In genomic region chr7:80413395-80413955, GRCh38 we compare ENCODE assay signal across 28 cellular contexts.
"Had no signal": no experiment of that assay in that cellular context is flagged by ENCODE, and none has a peak within 500 bp of the region (broad histone marks: within the 10 kb centered on the region; RNA-seq: fewer than 3 reads in every experiment).

No MANE protein-coding gene starts in this region.

- H3K27me3 Mint-ChIP-seq: activated B cell treated with CpG ODN at 0.5 μM for 24 hours; activated CD4-positive, alpha-beta T cell treated with anti-CD3 and anti-CD28 coated beads, Interleukin-2, amount 10 ng/mL, durations not matched to agents 24 days and 14 days; activated naive CD8-positive, alpha-beta T cell treated with anti-CD3 and anti-CD28 coated beads, Interleukin-2, amount 50 U/mL, for 24 hours; central memory CD8-positive, alpha-beta T cell; T-helper 17 cell had no signal

- H3K27ac ChIP-seq: ascending aorta, body of pancreas, Peyer's patch, RWPE1, SJSA1 had no signal

- H3K4me1 ChIP-seq: ascending aorta, body of pancreas, Peyer's patch, SJSA1 had no signal

- DNase-seq: activated B cell treated with CpG ODN at 0.5 μM for 24 hours; activated CD4-positive, alpha-beta T cell treated with anti-CD3 and anti-CD28 coated beads for 1 hour; activated CD4-positive, alpha-beta T cell treated with anti-CD3 and anti-CD28 coated beads, Interleukin-2, amount 10 ng/mL, durations not matched to agents 24 days and 14 days; activated CD4-positive, alpha-beta T cell treated with anti-CD3 and anti-CD28 coated beads, Interleukin-2, amount 50 U/mL, for 48 hours; activated effector memory CD4-positive, alpha-beta T cell treated with anti-CD3 and anti-CD28 coated beads, Interleukin-2, amount 50 U/mL, for 16 hours; activated naive CD4-positive, alpha-beta T cell treated with Interleukin-2 at 50 U/mL for 16 hours; activated naive CD8-positive, alpha-beta T cell treated with anti-CD3 and anti-CD28 coated beads, Interleukin-2, amount 50 U/mL, for 24 hours; activated T-cell treated with anti-CD3 and anti-CD28 coated beads, Interleukin-2, amount 50 U/mL, for 4 hours; amniotic stem cell; body of pancreas; MG63; MV-4-11; NCI-H1092 treated with DMSO at 0.1 percent for 48 hours; NCI-H1417 treated with DMSO at 0.1 percent for 48 hours; NCI-H1694 treated with DMSO at 0.1 percent for 48 hours; NCI-H2029 treated with DMSO at 0.1 percent for 48 hours; NCI-H2171; NCI-H2227 treated with DMSO at 0.1 percent for 48 hours; NCI-H526; Peyer's patch; SHP77; T-helper 17 cell; T1000 had no signal

- H3K36me3 Mint-ChIP-seq: activated naive CD4-positive, alpha-beta T cell treated with anti-CD3 and anti-CD28 coated beads, Interleukin-2, amount 50 U/mL, for 72 hours had no signal

- ATAC-seq: activated naive CD8-positive, alpha-beta T cell treated with anti-CD3 and anti-CD28 coated beads, Interleukin-2, amount 50 U/mL, for 24 hours; body of pancreas; T-helper 17 cell had no signal

- H3K36me3 ChIP-seq: ascending aorta, MG63, Peyer's patch, SJSA1 had no signal

- H3K4me3 ChIP-seq: ascending aorta, body of pancreas, MG63, Peyer's patch, SJSA1 had no signal

- H3K27ac Mint-ChIP-seq: activated B cell treated with CpG ODN at 0.5 μM for 24 hours; activated CD4-positive, alpha-beta T cell treated with anti-CD3 and anti-CD28 coated beads, Interleukin-2, amount 10 ng/mL, durations not matched to agents 24 days and 14 days; activated naive CD8-positive, alpha-beta T cell treated with anti-CD3 and anti-CD28 coated beads, Interleukin-2, amount 50 U/mL, for 24 hours; T-helper 17 cell had no signal

- H3K9me3 Mint-ChIP-seq: activated B cell treated with CpG ODN at 0.5 μM for 24 hours; activated CD4-positive, alpha-beta T cell treated with anti-CD3 and anti-CD28 coated beads, Interleukin-2, amount 10 ng/mL, durations not matched to agents 24 days and 14 days; activated naive CD4-positive, alpha-beta T cell treated with anti-CD3 and anti-CD28 coated beads, Interleukin-2, amount 50 U/mL, for 72 hours; activated naive CD8-positive, alpha-beta T cell treated with anti-CD3 and anti-CD28 coated beads, Interleukin-2, amount 50 U/mL, for 24 hours; activated T-cell treated with anti-CD3 and anti-CD28 coated beads, Interleukin-2, amount 50 U/mL, for 4 hours; central memory CD8-positive, alpha-beta T cell had no signal

- H3K4me1 Mint-ChIP-seq: activated B cell treated with CpG ODN at 0.5 μM for 24 hours; activated CD4-positive, alpha-beta T cell treated with anti-CD3 and anti-CD28 coated beads, Interleukin-2, amount 10 ng/mL, durations not matched to agents 24 days and 14 days; activated naive CD8-positive, alpha-beta T cell treated with anti-CD3 and anti-CD28 coated beads, Interleukin-2, amount 50 U/mL, for 24 hours; central memory CD8-positive, alpha-beta T cell; T-helper 17 cell had no signal

- H3K9me3 ChIP-seq: ascending aorta, body of pancreas, MG63, Peyer's patch, SJSA1 had no signal

- H3K4me3 Mint-ChIP-seq: activated B cell treated with CpG ODN at 0.5 μM for 24 hours; activated CD4-positive, alpha-beta T cell treated with anti-CD3 and anti-CD28 coated beads, Interleukin-2, amount 10 ng/mL, durations not matched to agents 24 days and 14 days; activated naive CD8-positive, alpha-beta T cell treated with anti-CD3 and anti-CD28 coated beads, Interleukin-2, amount 50 U/mL, for 24 hours; activated T-cell treated with anti-CD3 and anti-CD28 coated beads, Interleukin-2, amount 50 U/mL, for 4 hours; central memory CD8-positive, alpha-beta T cell; T-helper 17 cell had no signal

- H3K27me3 ChIP-seq: ascending aorta, body of pancreas, MG63, Peyer's patch, SJSA1 had no signal
